In genomic region chr15:65804252-65804931, GRCh38 we compare ENCODE assay signal across 1 cellular context.
TF ChIP-seq lines count a peak whose summit lies in the region.

No MANE protein-coding gene starts in this region.

TF ChIP-seq in K562, 482 proteins besides CTCF, POLR2A, EP300 and RAD21 (continued from another document):
- TF ChIP-seq ZBTB40 (IDR thresholded peaks at IDR 0.05) (peak; percentile 37; the same call in 1 of the 2 replicates), ZBTB40 (CRISPR knock-in tag; IDR thresholded peaks at IDR 0.05) (no peak), CSDE1 (IDR thresholded peaks at IDR 0.05) (0 out of 4 replicates have a peak, but pooled peaks of 1 of the 2 experiments have one; percentile 17), CEBPB (tag; IDR thresholded peaks at IDR 0.05) (peak; percentile 78), ZNF274 (IDR thresholded peaks at IDR 0.05; ENCODE audit: borderline replicate concordance, low read depth, low read length) (0 out of 2 replicates have a peak, but pooled peaks have one; percentile 2), RERE (CRISPR knock-in tag; IDR thresholded peaks at IDR 0.05; ENCODE audit: borderline replicate concordance) (no peak), BMI1 (IDR thresholded peaks at IDR 0.05; ENCODE audit: low read length) (no peak), HDAC6 (IDR thresholded peaks at IDR 0.05; ENCODE audit: low read depth, low read length) (no peak), NFYB (IDR thresholded peaks at IDR 0.05; ENCODE audit: extremely low read depth, insufficient read length) (no peak), MYNN (IDR thresholded peaks at IDR 0.05) (no peak), MYNN (CRISPR knock-in tag; IDR thresholded peaks at IDR 0.05) (no peak), CEBPG (CRISPR knock-in tag; IDR thresholded peaks at IDR 0.05) (no peak), CEBPG (tag; conservative IDR thresholded peaks at IDR 0.05 in 1 of 2, IDR thresholded peaks at IDR 0.05 in 1 of 2) (peak; percentile 32 to 87; a peak in 3 of 4 replicates), PCBP1 (IDR thresholded peaks at IDR 0.05; ENCODE audit: low read depth, low read length, poor library complexity, severe bottlenecking) (no peak), ZNF561 (CRISPR knock-in tag; conservative IDR thresholded peaks at IDR 0.05) (no peak), NR2F6 (CRISPR knock-in tag; IDR thresholded peaks at IDR 0.05) (no peak), KDM5B (IDR thresholded peaks at IDR 0.05; ENCODE audit: insufficient replicate concordance, low read depth, low read length) (no peak), THRB (CRISPR knock-in tag; conservative IDR thresholded peaks at IDR 0.05) (no peak), HDGF (IDR thresholded peaks at IDR 0.05) (0 out of 2 replicates have a peak, but pooled peaks have one; percentile 21), ZNF175 (CRISPR knock-in tag; IDR thresholded peaks at IDR 0.05; ENCODE audit: low read depth) (0 out of 2 replicates have a peak, but pooled peaks have one; percentile 4)
